In genomic region chr21:43193651-43194302, GRCh38 we compare ENCODE assay signal across 8 cellular contexts. TPM values are rescaled to one million over a fixed set of nuclear protein-coding genes. Genes with fewer than 3 reads are reported as not detected.
DNase-seq lines count a peak whose midpoint lies in the region; ATAC-seq and TF ChIP-seq lines count a peak whose summit lies in the region.

No MANE protein-coding gene starts in this region.

- peaks cover 15% of the 10 kb centered on the region for H3K27me3 Mint-ChIP-seq in brain
- H3K27me3 Mint-ChIP-seq in activated CD4-positive, alpha-beta T cell treated with anti-CD3 and anti-CD28 coated beads, Interleukin-2, amount 10 ng/mL, durations not matched to agents 7 days and 5 days, result peaks cover 10% of the 10 kb centered on the region

- H3K4me1 ChIP-seq in Karpas-422 (ENCODE audit: low read length), result peaks cover 54% of the 10 kb centered on the region
- peaks cover 3 to 6% of the 10 kb centered on the region in 2 donors for H3K4me1 ChIP-seq in lung (ENCODE audit: control insufficient read depth in 2 of 2, insufficient read depth in 2 of 2, low read length in 2 of 2)

- peaks cover 16 to 33% (median 28%) of the 10 kb centered on the region in 5 experiments for H3K9me3 Mint-ChIP-seq in brain
- H3K9me3 Mint-ChIP-seq in activated CD4-positive, alpha-beta T cell treated with anti-CD3 and anti-CD28 coated beads, Interleukin-2, amount 10 ng/mL, durations not matched to agents 7 days and 5 days, result peaks cover 8% of the 10 kb centered on the region

- H3K9me2 ChIP-seq in Karpas-422 (replicated peaks; ENCODE audit: insufficient read depth, low read length), result no peaks in the 10 kb centered on the region

- POLR2A ChIA-PET in activated CD4-positive, alpha-beta T cell treated with anti-CD3 and anti-CD28 coated beads, Interleukin-2, amount 10 ng/mL, durations not matched to agents 7 days and 5 days (lab: Charles Lee), result no interaction called here

- H3K27me3 ChIP-seq in Karpas-422 (ENCODE audit: low read length), result no peaks in the 10 kb centered on the region
- H3K27me3 ChIP-seq in lung (ENCODE audit: control insufficient read depth, insufficient read depth), result no peaks in the 10 kb centered on the region

- peak overlapping the region; percentile 24 for H3K4me2 ChIP-seq in Karpas-422 (ENCODE audit: low read depth, low read length, poor library complexity, severe bottlenecking)

- no peaks in the 10 kb centered on the region for H3K79me2 ChIP-seq in Karpas-422 (ENCODE audit: low read length)

- H3K27ac Mint-ChIP-seq in brain, result peak overlapping the region; percentile 15 to 88 (median 29)
- H3K27ac Mint-ChIP-seq in activated CD4-positive, alpha-beta T cell treated with anti-CD3 and anti-CD28 coated beads, Interleukin-2, amount 10 ng/mL, durations not matched to agents 7 days and 5 days, result no peak overlapping the region

- no peak overlapping the region for H3K4me3 Mint-ChIP-seq in brain
- H3K4me3 Mint-ChIP-seq in activated CD4-positive, alpha-beta T cell treated with anti-CD3 and anti-CD28 coated beads, Interleukin-2, amount 10 ng/mL, durations not matched to agents 7 days and 5 days, result no peak overlapping the region

- CTCF ChIA-PET in activated CD4-positive, alpha-beta T cell treated with anti-CD3 and anti-CD28 coated beads, Interleukin-2, amount 10 ng/mL, durations not matched to agents 7 days and 5 days (lab: Charles Lee), result interaction anchor here (0.6 kb wide), 1 partner anchor 210 kb away, joined by 3 read pairs; no protein-coding TSS in a partner anchor

- peak; percentile 14 for ATAC-seq in lung (ENCODE audit: insufficient read depth, low FRiP score)

- no peak overlapping the region for H3K4me3 ChIP-seq in AG09309 (ENCODE audit: control insufficient read depth, low read depth, low read length)
- H3K4me3 ChIP-seq in Karpas-422 (ENCODE audit: low read length), result no peak overlapping the region
- no peak overlapping the region for H3K4me3 ChIP-seq in lung

- H4K20me1 ChIP-seq in Karpas-422 (ENCODE audit: insufficient read depth, low read depth, low read length), result no peaks in the 10 kb centered on the region

- H3K27ac ChIP-seq in Karpas-422 (ENCODE audit: low read length) (no peak overlapping the region), lung (ENCODE audit: low read depth in 1 of 2, low read length in 1 of 2) (peak overlapping the region in 1 of 2 donors; percentile 5)

- H3K9ac ChIP-seq in Karpas-422 (ENCODE audit: low read length), result peak overlapping the region; percentile 15; the same call in 1 of the 2 replicates

- H3K36me3 Mint-ChIP-seq in brain, result peaks cover 14% of the 10 kb centered on the region
- peaks cover 4% of the 10 kb centered on the region for H3K36me3 Mint-ChIP-seq in activated CD4-positive, alpha-beta T cell treated with anti-CD3 and anti-CD28 coated beads, Interleukin-2, amount 10 ng/mL, durations not matched to agents 7 days and 5 days (ENCODE audit: low read depth)

- DNase-seq in AG09309 (ENCODE audit: low read depth) (peak; percentile 32), Karpas-422 (peak; percentile 72), lung (ENCODE audit: low spot score) (no peak), GM13976 (ENCODE audit: low spot score) (no peak), germinal center (ENCODE audit: low spot score) (no peak)
- DNase-seq in activated CD4-positive, alpha-beta T cell treated with anti-CD3 and anti-CD28 coated beads, Interleukin-2, amount 10 ng/mL, durations not matched to agents 7 days and 5 days, result no peak
- no peak for DNase-seq in activated naive CD4-positive, alpha-beta T cell treated with Interleukin-2 at 50 U/mL for 16 hours

- in situ Hi-C loops in GM13976 (cut with MboI; ENCODE audit: low sequenced_read_pairs, unreplicated experiment), result no loop called here

- H3K9me3 ChIP-seq in Karpas-422 (ENCODE audit: low read length) (peaks cover 13% of the 10 kb centered on the region), lung (ENCODE audit: control insufficient read depth in 2 of 2, insufficient read depth in 1 of 2, low read length in 1 of 2) (no peaks in the 10 kb centered on the region)

- 66 to 70% methylated on average over 19 of the region's 19 CpGs for WGBS in lung, 2 donors

- H3K4me1 Mint-ChIP-seq in brain, result peaks cover 62% of the 10 kb centered on the region
- peaks cover 11% of the 10 kb centered on the region for H3K4me1 Mint-ChIP-seq in activated CD4-positive, alpha-beta T cell treated with anti-CD3 and anti-CD28 coated beads, Interleukin-2, amount 10 ng/mL, durations not matched to agents 7 days and 5 days

- no peak for TF ChIP-seq CTCF in AG09309 (IDR thresholded peaks at IDR 0.05; ENCODE audit: control insufficient read depth, insufficient read depth, low read depth, low read length, missing control alignments)
- no peak for TF ChIP-seq CTCF in brain (conservative IDR thresholded peaks at IDR 0.05)
- no peak for TF ChIP-seq CTCF in lung (IDR thresholded peaks at IDR 0.05; ENCODE audit: control extremely low read depth, extremely low read depth)
- TF ChIP-seq CTCF in GM13976 (IDR thresholded peaks at IDR 0.05; ENCODE audit: borderline replicate concordance, control extremely low read depth, extremely low read depth, insufficient read depth, missing control alignments), result no peak

- H2AFZ ChIP-seq in Karpas-422 (ENCODE audit: low read length), result no peak overlapping the region

- H3K36me3 ChIP-seq in Karpas-422 (ENCODE audit: insufficient read depth, low read length), result no peaks in the 10 kb centered on the region
- no peaks in the 10 kb centered on the region for H3K36me3 ChIP-seq in lung (ENCODE audit: control insufficient read depth in 2 of 2, insufficient read depth in 2 of 2, low read length in 2 of 2)

RNA-seq across cellular contexts. Expression of gene CRYAA, which starts 25.0 kb away (rescaled TPM):
- not detected in 2 replicates for total RNA-seq in Karpas-422 (2014; rRNA removed; shearing (Covaris generic); ENCODE audit: low replicate concordance)
- polyA plus RNA-seq in brain (ENCODE audit: insufficient read depth, low read depth, low replicate concordance) (not detected), lung (not detected)
- total RNA-seq in lung, result not detected
- not detected for total RNA-seq in activated CD4-positive, alpha-beta T cell treated with anti-CD3 and anti-CD28 coated beads, Interleukin-2, amount 10 ng/mL, durations not matched to agents 7 days and 5 days

Comparison
In these comparisons a context has a peak if more than half of its experiments do, and no peak if none do; other contexts are left out.
1. DNase-seq: peak in AG09309 (single experiment) and Karpas-422 (single experiment); none in lung (single experiment), GM13976 (single experiment), germinal center (single experiment), activated CD4-positive, alpha-beta T cell treated with anti-CD3 and anti-CD28 coated beads, Interleukin-2, amount 10 ng/mL, durations not matched to agents 7 days and 5 days (single experiment) and activated naive CD4-positive, alpha-beta T cell treated with Interleukin-2 at 50 U/mL for 16 hours (single experiment).